ENCODE assay signal across 27 cellular contexts in the genomic region with DNA sequence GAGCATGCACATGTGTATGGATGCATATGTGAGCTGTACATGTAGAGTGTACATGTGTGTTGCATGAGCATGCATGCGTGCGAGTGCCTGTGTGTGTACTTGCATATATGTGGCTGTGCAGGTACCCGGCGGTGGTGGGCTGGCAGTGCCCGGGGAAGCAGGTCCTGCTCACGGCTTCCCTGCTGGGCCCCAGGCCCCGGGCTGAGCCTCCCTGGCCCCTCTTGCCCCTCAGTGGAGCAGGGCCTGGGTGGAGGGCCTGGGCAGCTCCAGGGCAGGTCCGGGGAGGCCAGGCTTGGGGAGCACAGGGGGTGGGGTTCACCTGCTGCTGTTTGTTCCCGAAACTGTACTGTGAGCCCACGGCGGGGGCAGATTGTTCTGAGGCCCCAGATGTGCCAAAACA. TPM values are rescaled to one million over a fixed set of nuclear protein-coding genes. Genes with fewer than 3 reads are reported as not detected.
"Had no signal": no experiment of that assay in that cellular context is flagged by ENCODE, and none has a peak within 500 bp of the region (broad histone marks: within the 10 kb centered on the region; RNA-seq: fewer than 3 reads in every experiment).

No MANE protein-coding gene starts in this region.

- H3K27ac Mint-ChIP-seq: activated CD4-positive, alpha-beta T cell treated with anti-CD3 and anti-CD28 coated beads, Interleukin-2, amount 10 ng/mL, durations not matched to agents 24 days and 14 days; activated CD8-positive, alpha-beta T cell treated with anti-CD3 and anti-CD28 coated beads for 36 hours had no signal

- FAIRE-seq: colon, keratinocyte had no signal

- H3K9me3 Mint-ChIP-seq: activated CD4-positive, alpha-beta T cell treated with anti-CD3 and anti-CD28 coated beads, Interleukin-2, amount 10 ng/mL, durations not matched to agents 24 days and 14 days; activated CD8-positive, alpha-beta T cell treated with anti-CD3 and anti-CD28 coated beads for 36 hours; activated T-cell treated with anti-CD3 and anti-CD28 coated beads, Interleukin-2, amount 50 U/mL, for 4 hours had no signal

- H3K27ac ChIP-seq: adrenal gland, epithelial cell of prostate, foreskin keratinocyte, left lung, neutrophil, parathyroid adenoma, tibial nerve, uterus had no signal

- H3K9me3 ChIP-seq: adrenal gland, left lung, neutrophil, SK-N-SH, tibial nerve, uterus had no signal

- H3K4me3 ChIP-seq: adrenal gland, left lung, tibial nerve, uterus had no signal

- H3K4me2 ChIP-seq: SK-N-SH had no signal

- H3K4me1 Mint-ChIP-seq: activated CD4-positive, alpha-beta T cell treated with anti-CD3 and anti-CD28 coated beads, Interleukin-2, amount 10 ng/mL, durations not matched to agents 24 days and 14 days had no signal

- H3K4me3 Mint-ChIP-seq: activated CD4-positive, alpha-beta T cell treated with anti-CD3 and anti-CD28 coated beads, Interleukin-2, amount 10 ng/mL, durations not matched to agents 24 days and 14 days; activated CD8-positive, alpha-beta T cell treated with anti-CD3 and anti-CD28 coated beads for 36 hours; activated T-cell treated with anti-CD3 and anti-CD28 coated beads, Interleukin-2, amount 50 U/mL, for 4 hours; naive thymus-derived CD4-positive, alpha-beta T cell had no signal

- ATAC-seq: activated CD8-positive, alpha-beta T cell treated with anti-CD3 and anti-CD28 coated beads for 36 hours; activated T-cell treated with anti-CD3 and anti-CD28 coated beads, Interleukin-2, amount 50 U/mL, for 4 hours; foreskin keratinocyte; left lung; naive thymus-derived CD4-positive, alpha-beta T cell; stimulated activated naive CD8-positive, alpha-beta T cell treated with anti-CD3 and anti-CD28 coated beads, Interleukin-15, Interleukin-2, amounts not matched to agents 100 U/mL and 50 U/mL, for 24 hours had no signal

- H3K79me2 ChIP-seq: parathyroid adenoma had no signal

- H3K36me3 Mint-ChIP-seq: naive thymus-derived CD4-positive, alpha-beta T cell had no signal

- H3K9me2 ChIP-seq: SK-N-SH had no signal

- H3K4me1 ChIP-seq: foreskin keratinocyte, left lung, parathyroid adenoma, uterus had no signal

- H3K27me3 Mint-ChIP-seq: activated CD4-positive, alpha-beta T cell treated with anti-CD3 and anti-CD28 coated beads, Interleukin-2, amount 10 ng/mL, durations not matched to agents 24 days and 14 days; activated CD8-positive, alpha-beta T cell treated with anti-CD3 and anti-CD28 coated beads for 36 hours; naive thymus-derived CD4-positive, alpha-beta T cell had no signal

- DNase-seq: activated CD4-positive, alpha-beta T cell treated with anti-CD3 and anti-CD28 coated beads, Interleukin-2, amount 10 ng/mL, durations not matched to agents 24 days and 14 days; activated CD4-positive, CD25-positive, alpha-beta regulatory T cell; activated CD8-positive, alpha-beta T cell treated with anti-CD3 and anti-CD28 coated beads for 36 hours; activated naive CD4-positive, alpha-beta T cell treated with anti-CD3 and anti-CD28 coated beads, Interleukin-2, amount 50 U/mL, for 16 hours; activated T-cell treated with anti-CD3 and anti-CD28 coated beads, Interleukin-2, amount 50 U/mL, for 4 hours; adrenal gland; foreskin keratinocyte; mesenchymal stem cell; naive thymus-derived CD4-positive, alpha-beta T cell; retina; stimulated activated CD4-positive, alpha-beta T cell treated with anti-CD3 and anti-CD28 coated beads, Interleukin-12 subunit alpha, Interleukin-12 subunit beta, amount 100 ng/mL, for 4 hours; stimulated activated CD4-positive, alpha-beta T cell treated with anti-CD3 and anti-CD28 coated beads, Interleukin-1b, Interleukin-23, amount 100 ng/mL, for 48 hours; stimulated activated CD8-positive, alpha-beta memory T cell treated with anti-CD3 and anti-CD28 coated beads, Interleukin-4, amount 100 ng/mL, for 48 hours; stimulated activated naive CD8-positive, alpha-beta T cell treated with anti-CD3 and anti-CD28 coated beads, Interleukin-15, Interleukin-2, amounts not matched to agents 100 U/mL and 50 U/mL, for 24 hours; substantia nigra; T-helper 1 cell; T-helper 9 cell; uterus had no signal

- H3K9ac ChIP-seq: parathyroid adenoma, SK-N-SH had no signal

- H2AFZ ChIP-seq: parathyroid adenoma had no signal

- H3K36me3 ChIP-seq: adrenal gland, left lung, neutrophil, tibial nerve, uterus had no signal

- H3K27me3 ChIP-seq: adrenal gland, dorsolateral prefrontal cortex, neutrophil, uterus had no signal

RNA-seq across cellular contexts. Expression of gene NAT8L, which starts 9.4 kb away (rescaled TPM):
- total RNA-seq: foreskin keratinocyte had no signal
- polyA plus RNA-seq: naive thymus-derived CD4-positive, alpha-beta T cell had no signal
